9 cellular contexts compared by ENCODE assay signal in genomic region chr17:19592316-19592715, GRCh38. TPM values are rescaled to one million over a fixed set of nuclear protein-coding genes. Genes with fewer than 3 reads are reported as not detected.
"Had no signal": no experiment of that assay in that cellular context is flagged by ENCODE, and none has a peak within 500 bp of the region (broad histone marks: within the 10 kb centered on the region; RNA-seq: fewer than 3 reads in every experiment).

No MANE protein-coding gene starts in this region.

- H3K4me3 ChIP-seq: K562 had no signal

- H3K9me3 Mint-ChIP-seq: IgD-negative memory B cell had no signal

- H3K36me3 Mint-ChIP-seq: IgD-negative memory B cell had no signal

- H3K4me3 Mint-ChIP-seq: IgD-negative memory B cell had no signal

- H3K4me1 Mint-ChIP-seq: IgD-negative memory B cell had no signal

- ATAC-seq: HepG2, K562 had no signal

- H3K27ac ChIP-seq: HL-60 had no signal

- DNase-seq: IMR-90, KBM-7, KG1 had no signal

- FAIRE-seq: HepG2, K562 had no signal

RNA-seq across cellular contexts. Expression of gene SLC47A1, which starts 58.7 kb away (rescaled TPM):
- total RNA-seq: HT-29, HT1080, IMR-90, K562 had no signal
- polyA plus RNA-seq: IgD-negative memory B cell, IMR-90, K562 had no signal
